18 cellular contexts compared by ENCODE assay signal in the genomic region with DNA sequence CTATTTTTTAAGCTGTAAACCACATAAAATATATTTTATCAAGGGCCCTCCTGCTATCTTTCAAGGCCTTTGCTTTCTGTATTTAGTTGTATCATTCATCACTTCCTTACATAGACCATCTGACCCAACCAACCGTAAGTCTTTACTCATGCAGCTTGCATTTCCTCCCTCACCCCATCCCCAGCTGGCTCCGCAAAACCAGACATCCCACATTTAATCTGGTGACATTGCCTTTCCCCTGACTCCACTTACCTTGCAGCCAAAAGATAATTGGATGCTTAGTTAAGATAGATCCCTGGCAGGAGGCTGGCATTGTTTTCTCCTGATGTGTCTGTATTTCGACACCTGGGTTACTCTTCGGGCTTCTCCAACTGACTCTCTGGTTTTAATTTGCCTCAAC.
A peak's percentile ranks its signal among the peaks of the same experiment; 100 is the strongest.
DNase-seq lines count a peak whose midpoint lies in the region; ATAC-seq lines count a peak whose summit lies in the region.
"Had no signal": no experiment of that assay in that cellular context is flagged by ENCODE, and none has a peak within 500 bp of the region (broad histone marks: within the 10 kb centered on the region; RNA-seq: fewer than 3 reads in every experiment).

No MANE protein-coding gene starts in this region.

- H3K79me2 ChIP-seq in ACC112 (ENCODE audit: control insufficient read depth, insufficient read depth, low read length, unreplicated experiment): no peaks in the 10 kb centered on the region

- H3K36me3 ChIP-seq in ACC112 (ENCODE audit: insufficient read depth, low read length): no peaks in the 10 kb centered on the region
- H3K36me3 ChIP-seq: HAP-1 had no signal

- peaks cover 3% of the 10 kb centered on the region for H3K4me1 ChIP-seq in ACC112 (ENCODE audit: control insufficient read depth, insufficient read depth, low read length, unreplicated experiment)
- H3K4me1 ChIP-seq: HAP-1 had no signal

- H3K4me1 Mint-ChIP-seq in stimulated activated effector memory CD8-positive, alpha-beta T cell treated with anti-CD3 and anti-CD28 coated beads, Interleukin-12 subunit alpha, Interleukin-12 subunit beta, amount 100 ng/mL, for 72 hours: no peaks in the 10 kb centered on the region

- no peak overlapping the region for H3K4me3 Mint-ChIP-seq in stimulated activated effector memory CD8-positive, alpha-beta T cell treated with anti-CD3 and anti-CD28 coated beads, Interleukin-12 subunit alpha, Interleukin-12 subunit beta, amount 100 ng/mL, for 72 hours
- H3K4me3 Mint-ChIP-seq: CD4-positive, alpha-beta T cell had no signal

- H3K27ac ChIP-seq in ACC112 (ENCODE audit: low read depth, low read length): no peak overlapping the region

- no peaks in the 10 kb centered on the region for H3K9me3 Mint-ChIP-seq in stimulated activated effector memory CD8-positive, alpha-beta T cell treated with anti-CD3 and anti-CD28 coated beads, Interleukin-12 subunit alpha, Interleukin-12 subunit beta, amount 100 ng/mL, for 72 hours

- H3K27me3 ChIP-seq in ACC112 (ENCODE audit: insufficient read depth, low read length): no peaks in the 10 kb centered on the region

- H3K36me3 Mint-ChIP-seq in stimulated activated effector memory CD8-positive, alpha-beta T cell treated with anti-CD3 and anti-CD28 coated beads, Interleukin-12 subunit alpha, Interleukin-12 subunit beta, amount 100 ng/mL, for 72 hours: no peaks in the 10 kb centered on the region

- H3K27ac Mint-ChIP-seq in stimulated activated effector memory CD8-positive, alpha-beta T cell treated with anti-CD3 and anti-CD28 coated beads, Interleukin-12 subunit alpha, Interleukin-12 subunit beta, amount 100 ng/mL, for 72 hours: no peak overlapping the region
- H3K27ac Mint-ChIP-seq: CD4-positive, alpha-beta T cell had no signal

- peak overlapping the region; percentile 12 for H2AFZ ChIP-seq in ACC112 (ENCODE audit: low read length, unreplicated experiment)

- ATAC-seq in stimulated activated effector memory CD8-positive, alpha-beta T cell treated with anti-CD3 and anti-CD28 coated beads, Interleukin-12 subunit alpha, Interleukin-12 subunit beta, amount 100 ng/mL, for 72 hours: no peak
- ATAC-seq: Panc1 had no signal

- no peak overlapping the region for H3K4me3 ChIP-seq in ACC112 (ENCODE audit: low read depth, low read length)
- H3K4me3 ChIP-seq: HAP-1 had no signal

- peak; percentile 66 for DNase-seq in GM03348 (ENCODE audit: low spot score)
- peak; percentile 56 for DNase-seq in RPMI7951 (ENCODE audit: low read depth)
- peak; percentile 54 for DNase-seq in fibroblast of gingiva (ENCODE audit: low read depth)
- DNase-seq in NCI-H345 (lab: John Stamatoyannopoulos, UW): no peak
- DNase-seq in activated effector memory CD4-positive, alpha-beta T cell treated with anti-CD3 and anti-CD28 coated beads, Interleukin-2, amount 50 U/mL, for 16 hours: no peak
- no peak for DNase-seq in stimulated activated effector memory CD8-positive, alpha-beta T cell treated with anti-CD3 and anti-CD28 coated beads, Interleukin-12 subunit alpha, Interleukin-12 subunit beta, amount 100 ng/mL, for 72 hours (ENCODE audit: low spot score in 2 of 2)
- DNase-seq in NCI-H146 (lab: John Stamatoyannopoulos, UW): no peak
- DNase-seq: 8988T; AML-193; Calu3; CD4-positive, alpha-beta T cell; DMS79; NCI-H1694; NCI-H2107; SHP77 had no signal

Comparison
In these comparisons a context has a peak if more than half of its experiments do, and no peak if none do; other contexts are left out.
1. DNase-seq: peak in GM03348 (single experiment), RPMI7951 (single experiment) and fibroblast of gingiva (single experiment); none in NCI-H345 (single experiment), activated effector memory CD4-positive, alpha-beta T cell treated with anti-CD3 and anti-CD28 coated beads, Interleukin-2, amount 50 U/mL, for 16 hours (single experiment), stimulated activated effector memory CD8-positive, alpha-beta T cell treated with anti-CD3 and anti-CD28 coated beads, Interleukin-12 subunit alpha, Interleukin-12 subunit beta, amount 100 ng/mL, for 72 hours (0 of 2) and NCI-H146 (single experiment).